1 cellular context compared by ENCODE assay signal in the genomic region with DNA sequence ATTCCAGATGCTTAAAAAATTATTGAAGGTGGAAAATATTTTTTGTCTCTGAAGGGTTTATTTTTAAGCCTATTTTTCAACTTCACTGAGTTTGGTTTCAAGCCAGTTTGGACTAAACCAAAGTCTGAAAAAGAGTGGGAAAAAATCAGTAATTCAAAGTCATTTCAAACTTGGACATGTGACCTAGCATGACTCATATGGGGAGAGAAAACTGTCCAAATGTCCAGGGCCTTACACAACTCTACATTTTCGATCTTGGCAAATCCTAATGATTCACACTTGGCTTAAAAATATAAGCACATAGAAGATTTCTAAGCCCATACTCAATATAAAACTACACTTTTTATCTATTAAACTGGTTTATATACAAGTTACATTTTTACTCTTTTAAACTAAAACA.
TF ChIP-seq lines count a peak whose summit lies in the region.

No MANE protein-coding gene starts in this region.

TF ChIP-seq in liver, 16 proteins besides CTCF, POLR2A, EP300 and RAD21 (continued from another document):
- TF ChIP-seq, protein P1, sequence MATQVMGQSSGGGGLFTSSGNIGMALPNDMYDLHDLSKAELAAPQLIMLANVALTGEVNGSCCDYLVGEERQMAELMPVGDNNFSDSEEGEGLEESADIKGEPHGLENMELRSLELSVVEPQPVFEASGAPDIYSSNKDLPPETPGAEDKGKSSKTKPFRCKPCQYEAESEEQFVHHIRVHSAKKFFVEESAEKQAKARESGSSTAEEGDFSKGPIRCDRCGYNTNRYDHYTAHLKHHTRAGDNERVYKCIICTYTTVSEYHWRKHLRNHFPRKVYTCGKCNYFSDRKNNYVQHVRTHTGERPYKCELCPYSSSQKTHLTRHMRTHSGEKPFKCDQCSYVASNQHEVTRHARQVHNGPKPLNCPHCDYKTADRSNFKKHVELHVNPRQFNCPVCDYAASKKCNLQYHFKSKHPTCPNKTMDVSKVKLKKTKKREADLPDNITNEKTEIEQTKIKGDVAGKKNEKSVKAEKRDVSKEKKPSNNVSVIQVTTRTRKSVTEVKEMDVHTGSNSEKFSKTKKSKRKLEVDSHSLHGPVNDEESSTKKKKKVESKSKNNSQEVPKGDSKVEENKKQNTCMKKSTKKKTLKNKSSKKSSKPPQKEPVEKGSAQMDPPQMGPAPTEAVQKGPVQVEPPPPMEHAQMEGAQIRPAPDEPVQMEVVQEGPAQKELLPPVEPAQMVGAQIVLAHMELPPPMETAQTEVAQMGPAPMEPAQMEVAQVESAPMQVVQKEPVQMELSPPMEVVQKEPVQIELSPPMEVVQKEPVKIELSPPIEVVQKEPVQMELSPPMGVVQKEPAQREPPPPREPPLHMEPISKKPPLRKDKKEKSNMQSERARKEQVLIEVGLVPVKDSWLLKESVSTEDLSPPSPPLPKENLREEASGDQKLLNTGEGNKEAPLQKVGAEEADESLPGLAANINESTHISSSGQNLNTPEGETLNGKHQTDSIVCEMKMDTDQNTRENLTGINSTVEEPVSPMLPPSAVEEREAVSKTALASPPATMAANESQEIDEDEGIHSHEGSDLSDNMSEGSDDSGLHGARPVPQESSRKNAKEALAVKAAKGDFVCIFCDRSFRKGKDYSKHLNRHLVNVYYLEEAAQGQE (IDR thresholded peaks at IDR 0.05) = no peak
- no peak for TF ChIP-seq EGR1 (IDR thresholded peaks at IDR 0.05; ENCODE audit: low read depth in 2 of 2)
- no peak for TF ChIP-seq FOXA1 (IDR thresholded peaks at IDR 0.05)
- TF ChIP-seq TAF1 (conservative IDR thresholded peaks at IDR 0.05) = no peak
- TF ChIP-seq HNF4A (conservative IDR thresholded peaks at IDR 0.05) = peak; percentile 8 to 67
- TF ChIP-seq, protein P2, sequence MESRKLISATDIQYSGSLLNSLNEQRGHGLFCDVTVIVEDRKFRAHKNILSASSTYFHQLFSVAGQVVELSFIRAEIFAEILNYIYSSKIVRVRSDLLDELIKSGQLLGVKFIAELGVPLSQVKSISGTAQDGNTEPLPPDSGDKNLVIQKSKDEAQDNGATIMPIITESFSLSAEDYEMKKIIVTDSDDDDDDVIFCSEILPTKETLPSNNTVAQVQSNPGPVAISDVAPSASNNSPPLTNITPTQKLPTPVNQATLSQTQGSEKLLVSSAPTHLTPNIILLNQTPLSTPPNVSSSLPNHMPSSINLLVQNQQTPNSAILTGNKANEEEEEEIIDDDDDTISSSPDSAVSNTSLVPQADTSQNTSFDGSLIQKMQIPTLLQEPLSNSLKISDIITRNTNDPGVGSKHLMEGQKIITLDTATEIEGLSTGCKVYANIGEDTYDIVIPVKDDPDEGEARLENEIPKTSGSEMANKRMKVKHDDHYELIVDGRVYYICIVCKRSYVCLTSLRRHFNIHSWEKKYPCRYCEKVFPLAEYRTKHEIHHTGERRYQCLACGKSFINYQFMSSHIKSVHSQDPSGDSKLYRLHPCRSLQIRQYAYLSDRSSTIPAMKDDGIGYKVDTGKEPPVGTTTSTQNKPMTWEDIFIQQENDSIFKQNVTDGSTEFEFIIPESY (IDR thresholded peaks at IDR 0.05) = no peak
